ENCODE assay signal across 1 cellular context in genomic region chr6:89007209-89008001, GRCh38.
TF ChIP-seq lines count a peak whose summit lies in the region.

No MANE protein-coding gene starts in this region.

TF ChIP-seq in K562, 482 proteins besides CTCF, POLR2A, EP300 and RAD21:
- TF ChIP-seq RREB1 (CRISPR knock-in tag; IDR thresholded peaks at IDR 0.05) = no peak
- TF ChIP-seq MTA3 (IDR thresholded peaks at IDR 0.05; ENCODE audit: borderline replicate concordance) = no peak
- TF ChIP-seq NFIC (IDR thresholded peaks at IDR 0.05) = peak; percentile 69
- TF ChIP-seq NRF1 (conservative IDR thresholded peaks at IDR 0.05 in 1 of 2, IDR thresholded peaks at IDR 0.05 in 1 of 2) = peak; percentile 47 to 55
- TF ChIP-seq NKRF (IDR thresholded peaks at IDR 0.05; ENCODE audit: borderline replicate concordance) = no peak
